8 cellular contexts compared by ENCODE assay signal in the genomic region with DNA sequence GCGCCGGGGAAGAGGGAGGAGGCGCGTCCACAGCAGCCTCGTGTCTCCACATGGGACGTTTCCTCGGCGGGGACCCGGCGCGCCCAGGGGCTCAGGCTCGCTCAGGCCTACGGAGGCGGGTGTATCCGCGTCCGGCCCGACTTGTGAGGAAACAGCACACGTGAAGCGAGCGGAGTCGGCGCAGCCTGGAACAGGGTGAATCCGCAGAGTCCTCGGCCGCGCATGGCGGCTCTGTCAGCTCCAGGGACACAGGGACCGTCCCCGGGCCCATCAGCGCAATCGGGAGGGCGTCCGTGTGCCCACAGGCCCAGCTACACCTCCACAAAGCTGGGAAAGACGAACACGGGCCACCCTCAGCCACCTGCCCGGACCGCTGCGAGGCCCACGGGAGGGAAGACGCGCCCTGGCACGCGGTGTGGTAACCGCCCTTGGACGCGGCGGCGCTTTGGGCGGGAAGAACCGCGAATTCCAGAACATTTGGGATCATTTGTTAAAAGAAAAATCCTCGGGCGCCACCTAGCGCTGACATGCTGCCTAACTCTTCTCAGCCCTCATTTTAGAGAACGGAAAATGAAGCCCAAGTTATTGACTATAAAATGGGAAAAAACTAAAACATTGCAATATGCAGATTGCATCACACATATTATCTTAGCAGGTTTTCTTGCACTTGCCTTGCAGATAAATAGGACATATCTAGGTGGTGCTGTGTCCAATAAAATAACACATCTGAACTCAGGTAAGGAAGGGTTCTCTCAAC. TPM values are rescaled to one million over a fixed set of nuclear protein-coding genes. Genes with fewer than 3 reads are reported as not detected.
A peak's percentile ranks its signal among the peaks of the same experiment; 100 is the strongest.
DNase-seq lines count a peak whose midpoint lies in the region; ATAC-seq and TF ChIP-seq lines count a peak whose summit lies in the region.

No MANE protein-coding gene starts in this region.

- peak overlapping the region; percentile 60 for H3K4me3 Mint-ChIP-seq in activated CD8-positive, alpha-beta T cell treated with anti-CD3 and anti-CD28 coated beads for 36 hours
- H3K4me3 Mint-ChIP-seq in endodermal cell = no peak overlapping the region

- H3K9ac ChIP-seq in endodermal cell (ENCODE audit: extremely low read depth, low read length, poor library complexity, severe bottlenecking) = no peak overlapping the region

- peaks cover 6% of the 10 kb centered on the region for H3K4me1 ChIP-seq in endodermal cell (ENCODE audit: control insufficient read depth, insufficient read depth, low read length)
- H3K4me1 ChIP-seq in mononuclear cell (ENCODE audit: insufficient read depth, low read length) = peaks cover 8% of the 10 kb centered on the region

- ATAC-seq in activated CD8-positive, alpha-beta T cell treated with anti-CD3 and anti-CD28 coated beads for 36 hours = peak; percentile 83
- no peak for ATAC-seq in GM21786 (IDR thresholded peaks at IDR 0.05; ENCODE audit: unreplicated experiment)

- peak overlapping the region; percentile 63 for H3K27ac Mint-ChIP-seq in activated CD8-positive, alpha-beta T cell treated with anti-CD3 and anti-CD28 coated beads for 36 hours
- no peak overlapping the region for H3K27ac Mint-ChIP-seq in endodermal cell

- peak; percentile 97 for TF ChIP-seq CTCF in activated CD8-positive, alpha-beta T cell treated with anti-CD3 and anti-CD28 coated beads for 36 hours (IDR thresholded peaks at IDR 0.05)
- TF ChIP-seq CTCF in endodermal cell (conservative IDR thresholded peaks at IDR 0.05) = peak; percentile 92

- H3K4me3 ChIP-seq in H7 (ENCODE audit: insufficient read depth, low read depth, low read length) (no peak overlapping the region), endodermal cell (ENCODE audit: low read length) (no peak overlapping the region), mononuclear cell (ENCODE audit: low read length) (peak overlapping the region; percentile 5)

- CTCF ChIA-PET in activated CD8-positive, alpha-beta T cell treated with anti-CD3 and anti-CD28 coated beads for 36 hours (lab: Charles Lee) = interaction anchor here (0.6 to 2.4 kb wide), 19 partner anchors 12 to 910 kb away, joined by 3 to 18 read pairs (median 3); no protein-coding TSS in a partner anchor

- H3K4me1 Mint-ChIP-seq in activated CD8-positive, alpha-beta T cell treated with anti-CD3 and anti-CD28 coated beads for 36 hours (ENCODE audit: low read depth) = peaks cover 2% of the 10 kb centered on the region
- H3K4me1 Mint-ChIP-seq in endodermal cell = peaks cover 12% of the 10 kb centered on the region

- 51 to 65% methylated on average over 23 to 56 of the region's 56 CpGs for WGBS in endodermal cell (ENCODE audit: insufficient coverage in 1 of 2, insufficient read length in 1 of 2), 2 experiments

- peak; percentile 50 for DNase-seq in DMS79 treated with DMSO at 0.1 percent for 48 hours (lab: John Stamatoyannopoulos, UW)
- DNase-seq in H7 = peak; percentile 89
- DNase-seq in NCI-H2196 (lab: John Stamatoyannopoulos, UW; ENCODE audit: unreplicated experiment) = peak; percentile 78
- DNase-seq in activated CD8-positive, alpha-beta T cell treated with anti-CD3 and anti-CD28 coated beads for 36 hours = peak; percentile 70
- DNase-seq in endodermal cell = peak; percentile 90
- DNase-seq in stimulated activated CD8-positive, alpha-beta memory T cell treated with anti-CD3 and anti-CD28 coated beads, Interleukin-4, amount 100 ng/mL, for 24 hours (ENCODE audit: low read depth) = peak; percentile 28

- H3K9me3 Mint-ChIP-seq in activated CD8-positive, alpha-beta T cell treated with anti-CD3 and anti-CD28 coated beads for 36 hours = no peaks in the 10 kb centered on the region
- H3K9me3 Mint-ChIP-seq in endodermal cell = peaks cover 7% of the 10 kb centered on the region

- no peaks in the 10 kb centered on the region for H3K36me3 Mint-ChIP-seq in activated CD8-positive, alpha-beta T cell treated with anti-CD3 and anti-CD28 coated beads for 36 hours (ENCODE audit: low read depth)
- no peaks in the 10 kb centered on the region for H3K36me3 Mint-ChIP-seq in endodermal cell (ENCODE audit: low read depth)

- intact Hi-C loops in activated CD8-positive, alpha-beta T cell treated with anti-CD3 and anti-CD28 coated beads for 36 hours (cut with micrococcal nuclease) = loop anchor here (5.0 kb wide), 1 partner anchor 110 kb away; no protein-coding TSS in a partner anchor

- POLR2A ChIA-PET in activated CD8-positive, alpha-beta T cell treated with anti-CD3 and anti-CD28 coated beads for 36 hours (lab: Charles Lee) = no interaction called here

- H3K27me3 Mint-ChIP-seq in activated CD8-positive, alpha-beta T cell treated with anti-CD3 and anti-CD28 coated beads for 36 hours = no peaks in the 10 kb centered on the region
- peaks cover 16% of the 10 kb centered on the region for H3K27me3 Mint-ChIP-seq in endodermal cell (ENCODE audit: insufficient read depth)

- H3K27me3 ChIP-seq in H7 (ENCODE audit: control insufficient read depth, insufficient read depth, low read length) (peaks cover 3% of the 10 kb centered on the region; the same call in 1 of the 2 replicates), endodermal cell (ENCODE audit: control insufficient read depth, insufficient read depth, low read length, poor library complexity, severe bottlenecking) (no peaks in the 10 kb centered on the region), mononuclear cell (ENCODE audit: insufficient read depth, low read length) (no peaks in the 10 kb centered on the region)

- H3K36me3 ChIP-seq in H7 (replicated peaks; ENCODE audit: control insufficient read depth, insufficient read depth, low read length) = no peaks in the 10 kb centered on the region
- H3K36me3 ChIP-seq in endodermal cell (ENCODE audit: control insufficient read depth, insufficient read depth, low read length) = no peaks in the 10 kb centered on the region

- H3K27ac ChIP-seq in endodermal cell (ENCODE audit: low read depth, low read length) = no peak overlapping the region

- H3K9me3 ChIP-seq in endodermal cell (ENCODE audit: control insufficient read depth, low read length) (no peaks in the 10 kb centered on the region), mononuclear cell (ENCODE audit: low read depth, low read length) (no peaks in the 10 kb centered on the region)

RNA-seq across cellular contexts. Expression of a gene that starts 40.4 kb away (rescaled TPM):
- total RNA-seq in H7 (2014; rRNA removed; shearing (Covaris generic)) = 18.8 and 23.9 TPM in 2 replicates
- 10 to 100 TPM; 34.0 to 34.6 TPM for total RNA-seq in activated CD8-positive, alpha-beta T cell treated with anti-CD3 and anti-CD28 coated beads for 36 hours
- total RNA-seq in endodermal cell = 10 to 100 TPM; 19.9 to 20.1 TPM
- 28.9 TPM for polyA plus RNA-seq in endodermal cell (2013, experiment 1 of 2)
- 25.7 TPM for polyA plus RNA-seq in endodermal cell (2013, experiment 2 of 2)
- 11.5 TPM for total RNA-seq in mononuclear cell

Comparison
In these comparisons a context has a peak if more than half of its experiments do, and no peak if none do; other contexts are left out.
1. DNase-seq: peak in every context shown above with its lines; median percentile 90 in endodermal cell; 89 in H7; 78 in NCI-H2196; 70 in activated CD8-positive, alpha-beta T cell treated with anti-CD3 and anti-CD28 coated beads for 36 hours; 50 in DMS79 treated with DMSO at 0.1 percent for 48 hours; 28 in stimulated activated CD8-positive, alpha-beta memory T cell treated with anti-CD3 and anti-CD28 coated beads, Interleukin-4, amount 100 ng/mL, for 24 hours.